8 cellular contexts compared by ENCODE assay signal in genomic region chr10:63166742-63167258, GRCh38. TPM values are rescaled to one million over a fixed set of nuclear protein-coding genes. Genes with fewer than 3 reads are reported as not detected.
DNase-seq lines count a peak whose midpoint lies in the region; ATAC-seq and TF ChIP-seq lines count a peak whose summit lies in the region.

No MANE protein-coding gene starts in this region.

- no peak overlapping the region for H3K4me3 Mint-ChIP-seq in activated T-cell treated with anti-CD3 and anti-CD28 coated beads, Interleukin-2, amount 50 U/mL, for 4 hours
- H3K4me3 Mint-ChIP-seq in HFFc6 (no peak overlapping the region), activated B cell treated with CpG ODN at 0.5 μM for 24 hours (no peak overlapping the region), progenitor cell of endocrine pancreas (ENCODE audit: low read depth) (no peak overlapping the region)

- intact Hi-C loops in activated B cell treated with CpG ODN at 0.5 μM for 24 hours (cut with micrococcal nuclease) (loop anchor here (1.0 to 5.0 kb wide), 6 partner anchors 298 to 701 kb away; partner anchors contain the start of gene JMJD1C), Right ventricle myocardium superior (cut with DNase I) (loop anchor here (5.0 kb wide), 1 partner anchor 551 kb away; no protein-coding TSS in a partner anchor)

- peak; percentile 58 to 76 for ATAC-seq in activated T-cell treated with anti-CD3 and anti-CD28 coated beads, Interleukin-2, amount 50 U/mL, for 4 hours
- ATAC-seq in activated B cell treated with CpG ODN at 0.5 μM for 24 hours (ENCODE audit: low read depth) = peak; percentile 88
- peak; percentile 70 for ATAC-seq in Right ventricle myocardium superior (ENCODE audit: poor library complexity)
- no peak for ATAC-seq in GM21390 (IDR thresholded peaks at IDR 0.05; ENCODE audit: unreplicated experiment)

- POLR2A ChIA-PET in activated B cell treated with CpG ODN at 0.5 μM for 24 hours (lab: Charles Lee) = interaction anchor here (0.8 to 2.1 kb wide), 6 partner anchors 9 to 553 kb away, joined by 3 to 9 read pairs (median 4); no protein-coding TSS in a partner anchor

- H3K27ac Mint-ChIP-seq in HFFc6 (no peak overlapping the region), activated B cell treated with CpG ODN at 0.5 μM for 24 hours (peak overlapping the region; percentile 12), progenitor cell of endocrine pancreas (no peak overlapping the region)

- CTCF ChIA-PET in activated B cell treated with CpG ODN at 0.5 μM for 24 hours (lab: Charles Lee) = interaction anchor here (0.6 to 5.7 kb wide), 39 partner anchors 9 to 875 kb away, joined by 3 to 246 read pairs (median 4); partner anchors contain the start of genes JMJD1C and NRBF2

- H3K9me3 Mint-ChIP-seq in activated T-cell treated with anti-CD3 and anti-CD28 coated beads, Interleukin-2, amount 50 U/mL, for 4 hours = no peaks in the 10 kb centered on the region
- H3K9me3 Mint-ChIP-seq in HFFc6 (no peaks in the 10 kb centered on the region), activated B cell treated with CpG ODN at 0.5 μM for 24 hours (no peaks in the 10 kb centered on the region), progenitor cell of endocrine pancreas (ENCODE audit: low read depth) (no peaks in the 10 kb centered on the region)

- no peak for DNase-seq in activated T-cell treated with anti-CD3 and anti-CD28 coated beads, Interleukin-2, amount 50 U/mL, for 4 hours
- DNase-seq in activated T-cell treated with anti-CD3 and anti-CD28 coated beads, Interleukin-2, amount 50 U/mL, for 1 hour = no peak
- peak; percentile 71 for DNase-seq in HFFc6
- peak; percentile 0 for DNase-seq in NCI-H2107 (lab: John Stamatoyannopoulos, UW)
- no peak for DNase-seq in activated B cell treated with CpG ODN at 0.5 μM for 24 hours
- DNase-seq in Right ventricle myocardium superior = no peak
- DNase-seq in progenitor cell of endocrine pancreas (ENCODE audit: low spot score, unreplicated experiment) = no peak

- H3K36me3 Mint-ChIP-seq in activated T-cell treated with anti-CD3 and anti-CD28 coated beads, Interleukin-2, amount 50 U/mL, for 4 hours (ENCODE audit: insufficient read depth) = peaks cover 15% of the 10 kb centered on the region
- peaks cover 11% of the 10 kb centered on the region for H3K36me3 Mint-ChIP-seq in HFFc6 (ENCODE audit: low read depth)
- peaks cover 59% of the 10 kb centered on the region for H3K36me3 Mint-ChIP-seq in activated B cell treated with CpG ODN at 0.5 μM for 24 hours (ENCODE audit: low read depth)
- H3K36me3 Mint-ChIP-seq in progenitor cell of endocrine pancreas (ENCODE audit: insufficient read depth) = peaks cover 14% of the 10 kb centered on the region

- peaks cover 15% of the 10 kb centered on the region for H3K4me1 Mint-ChIP-seq in activated T-cell treated with anti-CD3 and anti-CD28 coated beads, Interleukin-2, amount 50 U/mL, for 4 hours (ENCODE audit: low read depth)
- peaks cover 12% of the 10 kb centered on the region; the same call in 1 of the 2 replicates for H3K4me1 Mint-ChIP-seq in HFFc6 (ENCODE audit: low read depth)
- peaks cover 4% of the 10 kb centered on the region for H3K4me1 Mint-ChIP-seq in activated B cell treated with CpG ODN at 0.5 μM for 24 hours
- peaks cover 21% of the 10 kb centered on the region for H3K4me1 Mint-ChIP-seq in progenitor cell of endocrine pancreas (ENCODE audit: low read depth)

- TF ChIP-seq CTCF in HFFc6 (IDR thresholded peaks at IDR 0.05) (peak; percentile 85), activated B cell treated with CpG ODN at 0.5 μM for 24 hours (IDR thresholded peaks at IDR 0.05) (no peak), progenitor cell of endocrine pancreas (IDR thresholded peaks at IDR 0.05; ENCODE audit: unreplicated experiment) (peak; percentile 75)

- H3K27me3 Mint-ChIP-seq in activated T-cell treated with anti-CD3 and anti-CD28 coated beads, Interleukin-2, amount 50 U/mL, for 4 hours (ENCODE audit: low read depth) = no peaks in the 10 kb centered on the region
- H3K27me3 Mint-ChIP-seq in HFFc6 (ENCODE audit: insufficient read depth) = peaks cover 5% of the 10 kb centered on the region
- no peaks in the 10 kb centered on the region for H3K27me3 Mint-ChIP-seq in activated B cell treated with CpG ODN at 0.5 μM for 24 hours
- H3K27me3 Mint-ChIP-seq in progenitor cell of endocrine pancreas = no peaks in the 10 kb centered on the region

RNA-seq across cellular contexts. Expression of gene NRBF2, which starts 33.7 kb away (rescaled TPM):
- total RNA-seq in activated T-cell treated with anti-CD3 and anti-CD28 coated beads, Interleukin-2, amount 50 U/mL, for 4 hours = 10 to 100 TPM; 21.3 to 23.6 (median 21.6) TPM
- total RNA-seq in HFFc6 (2021; fragmentation: NEBNext Ultra II Directional; extraction: Animal tissue kit (Norgen Biotek cat#: 25700)) = 10 to 100 TPM; 25.6 to 31.2 (median 28.0) TPM
- total RNA-seq in activated B cell treated with CpG ODN at 0.5 μM for 24 hours (23.8 and 26.9 TPM in 2 replicates), Right ventricle myocardium superior (7.7 TPM), progenitor cell of endocrine pancreas (20.3 and 21.2 TPM in 2 replicates)

Comparison
In these comparisons a context has a peak if more than half of its experiments do, and no peak if none do; other contexts are left out.
1. DNase-seq: peak in HFFc6 (single experiment) and NCI-H2107 (single experiment); none in activated T-cell treated with anti-CD3 and anti-CD28 coated beads, Interleukin-2, amount 50 U/mL, for 4 hours (single experiment), activated T-cell treated with anti-CD3 and anti-CD28 coated beads, Interleukin-2, amount 50 U/mL, for 1 hour (single experiment), activated B cell treated with CpG ODN at 0.5 μM for 24 hours (single experiment), Right ventricle myocardium superior (single experiment) and progenitor cell of endocrine pancreas (single experiment).